In genomic region chr1:235557495-235557894, GRCh38 we compare ENCODE assay signal across 1 cellular context.
A peak's percentile ranks its signal among the peaks of the same experiment; 100 is the strongest.
TF ChIP-seq lines count a peak whose summit lies in the region.

No MANE protein-coding gene starts in this region.

TF ChIP-seq in H1, 55 proteins besides CTCF, POLR2A, EP300 and RAD21:
- TF ChIP-seq BACH1 (IDR thresholded peaks at IDR 0.05; ENCODE audit: low read length) (peak; percentile 81), CBX8 (IDR thresholded peaks at IDR 0.05; ENCODE audit: borderline replicate concordance, low read depth, low read length) (no peak), TEAD4 (IDR thresholded peaks at IDR 0.05; ENCODE audit: low read depth, low read length) (no peak), MAFK (IDR thresholded peaks at IDR 0.05; ENCODE audit: low read depth, low read length) (peak; percentile 41; the same call in 1 of the 2 replicates), HDAC6 (IDR thresholded peaks at IDR 0.05; ENCODE audit: low read depth, low read length) (no peak), TAF7 (optimal IDR thresholded peaks at IDR 0.05; ENCODE audit: borderline replicate concordance, low read depth, low read length) (no peak), CBX5 (IDR thresholded peaks at IDR 0.05; ENCODE audit: low read depth, low read length) (no peak)
